18 cellular contexts compared by ENCODE assay signal in the genomic region with DNA sequence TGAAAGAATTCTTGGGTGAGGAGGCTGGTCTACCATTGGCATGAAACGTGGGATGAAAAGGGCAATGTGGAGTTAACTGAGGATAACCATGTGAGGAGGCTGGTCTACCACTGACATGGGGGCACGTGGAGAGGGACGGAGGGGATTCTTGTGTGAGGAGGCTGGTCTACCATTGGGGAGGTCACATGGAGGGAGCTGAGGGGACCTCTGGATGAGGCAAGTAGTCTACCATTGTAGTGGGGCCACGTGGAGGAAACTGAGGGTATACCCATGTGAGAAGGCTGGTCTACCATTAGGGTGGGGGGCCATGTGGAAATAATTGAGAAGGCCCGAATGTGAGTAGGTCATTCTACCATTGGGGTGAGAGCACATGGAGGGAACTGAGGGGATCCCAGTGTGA.
DNase-seq lines count a peak whose midpoint lies in the region; ATAC-seq and TF ChIP-seq lines count a peak whose summit lies in the region.
"Had no signal": no experiment of that assay in that cellular context is flagged by ENCODE, and none has a peak within 500 bp of the region (broad histone marks: within the 10 kb centered on the region; RNA-seq: fewer than 3 reads in every experiment).

No MANE protein-coding gene starts in this region.

- no peak for TF ChIP-seq POLR2A in Peyer's patch (IDR thresholded peaks at IDR 0.05)
- no peak for TF ChIP-seq POLR2A in right lobe of liver (IDR thresholded peaks at IDR 0.05)

- peaks cover 33% of the 10 kb centered on the region for H3K9me3 Mint-ChIP-seq in chondrocyte (ENCODE audit: low read depth)
- H3K9me3 Mint-ChIP-seq in activated T-helper 17 cell treated with anti-CD3 and anti-CD28 coated beads, Interleukin-2, amount 50 U/mL, for 72 hours = peaks cover 4% of the 10 kb centered on the region

- 52% methylated on average over 5 of the region's 5 CpGs for WGBS in right lobe of liver (ENCODE audit: insufficient coverage, low coverage, low lambda C conversion rate, missing lambda C conversion rate)

- TF ChIP-seq CTCF in Peyer's patch (IDR thresholded peaks at IDR 0.05) (no peak), chondrocyte (IDR thresholded peaks at IDR 0.05) (no peak), right lobe of liver (IDR thresholded peaks at IDR 0.05) (no peak), tibial artery (IDR thresholded peaks at IDR 0.05) (no peak)

- no peak overlapping the region for H3K27ac ChIP-seq in Peyer's patch
- H3K27ac ChIP-seq in right lobe of liver = no peak overlapping the region
- H3K27ac ChIP-seq in tibial artery = no peak overlapping the region
- H3K27ac ChIP-seq: PC-9, SJCRH30 had no signal

- H3K27ac Mint-ChIP-seq in chondrocyte (ENCODE audit: unreplicated experiment) = no peak overlapping the region
- H3K27ac Mint-ChIP-seq in activated T-helper 17 cell treated with anti-CD3 and anti-CD28 coated beads, Interleukin-2, amount 50 U/mL, for 72 hours = no peak overlapping the region

- no peaks in the 10 kb centered on the region for H3K4me1 Mint-ChIP-seq in chondrocyte (ENCODE audit: low read depth)
- H3K4me1 Mint-ChIP-seq in activated T-helper 17 cell treated with anti-CD3 and anti-CD28 coated beads, Interleukin-2, amount 50 U/mL, for 72 hours = no peaks in the 10 kb centered on the region

- no peak overlapping the region for H3K4me3 Mint-ChIP-seq in chondrocyte (ENCODE audit: unreplicated experiment)
- H3K4me3 Mint-ChIP-seq in activated T-helper 17 cell treated with anti-CD3 and anti-CD28 coated beads, Interleukin-2, amount 50 U/mL, for 72 hours = no peak overlapping the region

- H3K27me3 ChIP-seq in Peyer's patch = no peaks in the 10 kb centered on the region
- H3K27me3 ChIP-seq in right lobe of liver = no peaks in the 10 kb centered on the region
- H3K27me3 ChIP-seq in tibial artery = peaks cover 0 to 43% of the 10 kb centered on the region in 2 donors

- DNase-seq in Peyer's patch = peak in 2 of 3 donors; percentile 12 to 36
- peak; percentile 32 for DNase-seq in chondrocyte (ENCODE audit: low spot score)
- DNase-seq in right lobe of liver = peak in 2 of 3 donors; percentile 17 to 25
- DNase-seq in tibial artery = peak; percentile 3 to 28
- no peak for DNase-seq in Kasumi-1 (lab: John Stamatoyannopoulos, UW)
- DNase-seq: AML-193, COR-L47, DMS 273 treated with DMSO at 0.1 percent for 48 hours, DND-41, KG1, MV-4-11, NCI-H187, NCI-H2107, NCI-H510A treated with DMSO at 0.1 percent for 48 hours, PC-9, SJCRH30 had no signal

- peaks cover 26% of the 10 kb centered on the region for H3K27me3 Mint-ChIP-seq in chondrocyte (ENCODE audit: low read depth)
- peaks cover 57% of the 10 kb centered on the region for H3K27me3 Mint-ChIP-seq in activated T-helper 17 cell treated with anti-CD3 and anti-CD28 coated beads, Interleukin-2, amount 50 U/mL, for 72 hours

- H3K4me1 ChIP-seq in Peyer's patch (no peaks in the 10 kb centered on the region), right lobe of liver (no peaks in the 10 kb centered on the region), tibial artery (no peaks in the 10 kb centered on the region)
- H3K4me1 ChIP-seq: SJCRH30 had no signal

- no peaks in the 10 kb centered on the region for H3K36me3 Mint-ChIP-seq in chondrocyte (ENCODE audit: low read depth)
- no peaks in the 10 kb centered on the region for H3K36me3 Mint-ChIP-seq in activated T-helper 17 cell treated with anti-CD3 and anti-CD28 coated beads, Interleukin-2, amount 50 U/mL, for 72 hours (ENCODE audit: low read depth)

- H3K4me3 ChIP-seq in Peyer's patch (no peak overlapping the region), right lobe of liver (no peak overlapping the region), tibial artery (no peak overlapping the region)
- H3K4me3 ChIP-seq: PC-9, SJCRH30 had no signal

- intact Hi-C loops in right lobe of liver (cut with DNase I) = no loop called here
- intact Hi-C loops in tibial artery (cut with DNase I; ENCODE audit: low total_unique reads) = no loop called here

- no peaks in the 10 kb centered on the region for H3K9me3 ChIP-seq in Peyer's patch
- H3K9me3 ChIP-seq in right lobe of liver = no peaks in the 10 kb centered on the region
- H3K9me3 ChIP-seq in tibial artery = no peaks in the 10 kb centered on the region
- H3K9me3 ChIP-seq: SJCRH30 had no signal

- ATAC-seq in right lobe of liver = no peak
- ATAC-seq in activated T-helper 17 cell treated with anti-CD3 and anti-CD28 coated beads, Interleukin-2, amount 50 U/mL, for 72 hours (replicated peaks) = no peak
- no peak for ATAC-seq in HG03039 (IDR thresholded peaks at IDR 0.05; ENCODE audit: unreplicated experiment)

- H3K36me3 ChIP-seq in Peyer's patch (no peaks in the 10 kb centered on the region), right lobe of liver (no peaks in the 10 kb centered on the region), tibial artery (no peaks in the 10 kb centered on the region)
- H3K36me3 ChIP-seq: SJCRH30 had no signal

Comparison
In these comparisons a context has a peak if more than half of its experiments do, and no peak if none do; other contexts are left out.
1. DNase-seq: peak in Peyer's patch (2 of 3), chondrocyte (single experiment), right lobe of liver (2 of 3) and tibial artery (2 of 2); none in Kasumi-1 (0 of 2).